22 cellular contexts compared by ENCODE assay signal in the genomic region with DNA sequence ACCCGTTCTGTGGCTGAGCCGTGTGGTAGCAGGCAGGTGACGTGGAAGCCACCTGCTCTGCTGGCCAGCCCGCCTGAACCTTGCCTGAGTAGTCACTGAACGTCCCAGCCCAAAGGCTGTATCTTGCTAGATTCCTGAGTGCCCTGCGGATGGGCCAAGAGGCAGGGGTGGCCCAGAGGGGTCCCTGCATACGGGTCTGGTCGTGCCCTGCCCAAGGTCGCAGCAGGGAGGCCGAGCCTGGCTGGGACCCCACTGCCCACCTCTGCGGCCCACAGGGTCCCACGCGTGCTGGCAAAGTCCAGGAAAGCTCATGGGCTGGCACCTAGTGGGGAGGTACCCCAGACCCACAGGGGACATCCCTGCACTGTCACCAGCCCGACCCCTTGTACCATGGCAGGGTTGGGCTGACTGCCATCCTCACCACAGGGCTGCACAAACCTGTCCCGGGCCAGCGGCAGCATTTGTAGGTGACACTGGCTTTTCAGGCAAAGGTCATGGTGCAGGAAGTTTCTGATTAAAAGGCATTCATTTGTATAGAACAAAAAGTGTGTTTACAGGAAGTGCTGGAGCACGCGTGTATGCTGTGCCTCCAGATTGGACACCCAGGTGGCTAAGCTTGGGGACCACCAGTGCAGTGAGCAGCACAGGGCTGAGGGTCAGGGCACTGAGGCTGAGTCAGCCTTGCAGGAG. TPM values are rescaled to one million over a fixed set of nuclear protein-coding genes. Genes with fewer than 3 reads are reported as not detected.
DNase-seq lines count a peak whose midpoint lies in the region; ATAC-seq, FAIRE-seq and TF ChIP-seq lines count a peak whose summit lies in the region.
"Had no signal": no experiment of that assay in that cellular context is flagged by ENCODE, and none has a peak within 500 bp of the region (broad histone marks: within the 10 kb centered on the region; RNA-seq: fewer than 3 reads in every experiment).

No MANE protein-coding gene starts in this region.

- H3K27me3 ChIP-seq in duodenal mucosa (ENCODE audit: control insufficient read depth in 1 of 2, insufficient read depth in 2 of 2, low read length in 2 of 2) = no peaks in the 10 kb centered on the region
- H3K27me3 ChIP-seq: upper lobe of right lung had no signal

- POLR2A ChIA-PET in naive thymus-derived CD8-positive, alpha-beta T cell (lab: Charles Lee) = no interaction called here

- TF ChIP-seq CTCF in C4-2B (conservative IDR thresholded peaks at IDR 0.05) (no peak), kidney (IDR thresholded peaks at IDR 0.05; ENCODE audit: borderline replicate concordance, extremely low read depth, insufficient read depth) (no peak)

- in situ Hi-C loops in G401 (cut with HindIII; ENCODE audit: low sequenced_read_pairs) = no loop called here

- H3K9me3 Mint-ChIP-seq in naive thymus-derived CD8-positive, alpha-beta T cell = no peaks in the 10 kb centered on the region
- H3K9me3 Mint-ChIP-seq: nephron progenitor cell; T-helper 1 cell treated with Interleukin-12 subunit alpha and Interleukin-12 subunit beta and Interleukin-4 antibody, amounts not matched to agents 30 μg/mL and 1 μg/mL, for 36 hours had no signal

- FAIRE-seq in kidney (lab: Jason Lieb, UNC) = no peak
- FAIRE-seq: D721Med, G401.6 had no signal

- H3K9ac ChIP-seq in duodenal mucosa (ENCODE audit: low read depth in 1 of 2, low read length in 2 of 2) (peak overlapping the region; percentile 15 to 38), kidney (ENCODE audit: low read length in 2 of 2) (no peak overlapping the region)

- peaks cover 0 to 9% (median 6%) of the 10 kb centered on the region in 4 donors for H3K4me1 Mint-ChIP-seq in naive thymus-derived CD8-positive, alpha-beta T cell

- ATAC-seq in naive thymus-derived CD8-positive, alpha-beta T cell = no peak
- ATAC-seq in GM21576 (IDR thresholded peaks at IDR 0.05; ENCODE audit: unreplicated experiment) = no peak
- ATAC-seq in GM18858 (IDR thresholded peaks at IDR 0.05; ENCODE audit: unreplicated experiment) = no peak
- ATAC-seq: gastroesophageal sphincter, upper lobe of right lung had no signal

- peak; percentile 48 for DNase-seq in G401 (ENCODE audit: low spot score)
- DNase-seq in naive thymus-derived CD8-positive, alpha-beta T cell = no peak
- no peak for DNase-seq in kidney
- DNase-seq: activated naive CD4-positive, alpha-beta T cell; activated T-cell treated with anti-CD3 and anti-CD28 coated beads for 4 hours; caudate nucleus; KG1; kidney glomerular epithelial cell; NCI-H748 treated with DMSO at 0.1 percent for 48 hours; nephron progenitor cell; SIG-M5; stimulated activated CD4-positive, alpha-beta T cell treated with anti-CD3 and anti-CD28 coated beads, Interleukin-4, amount 100 ng/mL, for 24 hours; upper lobe of right lung had no signal

- intact Hi-C loops in kidney (cut with DNase I) = loop anchor here (5.0 kb wide), 1 partner anchor 78 kb away; no protein-coding TSS in a partner anchor

- no peak overlapping the region for H3K4me3 Mint-ChIP-seq in naive thymus-derived CD8-positive, alpha-beta T cell
- H3K4me3 Mint-ChIP-seq: nephron progenitor cell; T-helper 1 cell treated with Interleukin-12 subunit alpha and Interleukin-12 subunit beta and Interleukin-4 antibody, amounts not matched to agents 30 μg/mL and 1 μg/mL, for 36 hours had no signal

- H3K27me3 Mint-ChIP-seq in naive thymus-derived CD8-positive, alpha-beta T cell = no peaks in the 10 kb centered on the region

- H3K9me3 ChIP-seq in duodenal mucosa (ENCODE audit: control insufficient read depth in 1 of 2, low read length in 2 of 2) (no peaks in the 10 kb centered on the region), kidney (ENCODE audit: control insufficient read depth in 1 of 2, low read length in 2 of 2) (no peaks in the 10 kb centered on the region)
- H3K9me3 ChIP-seq: gastroesophageal sphincter, upper lobe of right lung had no signal

- H3K36me3 Mint-ChIP-seq in naive thymus-derived CD8-positive, alpha-beta T cell = no peaks in the 10 kb centered on the region

- H3K36me3 ChIP-seq in duodenal mucosa (ENCODE audit: control insufficient read depth in 1 of 2, insufficient read depth in 2 of 2, low read length in 2 of 2) = peaks cover 13 to 33% of the 10 kb centered on the region in 2 donors
- no peaks in the 10 kb centered on the region for H3K36me3 ChIP-seq in kidney (ENCODE audit: control insufficient read depth in 1 of 2, insufficient read depth in 2 of 2, low read length in 2 of 2)
- H3K36me3 ChIP-seq: upper lobe of right lung had no signal

- H3K4me3 ChIP-seq in duodenal mucosa (ENCODE audit: low read depth in 1 of 2, low read length in 2 of 2) (no peak overlapping the region), kidney (ENCODE audit: low read length in 2 of 2) (no peak overlapping the region)
- H3K4me3 ChIP-seq: gastroesophageal sphincter, skin epidermis, upper lobe of right lung had no signal

- H3K4me1 ChIP-seq in duodenal mucosa (ENCODE audit: control insufficient read depth in 1 of 2, insufficient read depth in 2 of 2, low read length in 2 of 2) (peaks cover 31 to 40% of the 10 kb centered on the region in 2 donors), kidney (ENCODE audit: control insufficient read depth in 1 of 2, insufficient read depth in 1 of 2, low read depth in 1 of 2, low read length in 2 of 2) (peaks cover 3 to 15% of the 10 kb centered on the region in 2 donors)

- H3K27ac Mint-ChIP-seq in naive thymus-derived CD8-positive, alpha-beta T cell = peak overlapping the region in 6 of 10 donors; percentile 19 to 92 (median 56)
- H3K27ac Mint-ChIP-seq: nephron progenitor cell; T-helper 1 cell treated with Interleukin-12 subunit alpha and Interleukin-12 subunit beta and Interleukin-4 antibody, amounts not matched to agents 30 μg/mL and 1 μg/mL, for 36 hours had no signal

- H3K27ac ChIP-seq in C4-2B (peak overlapping the region; percentile 17; the same call in 1 of the 2 replicates), duodenal mucosa (ENCODE audit: low read depth, low read length) (peak overlapping the region; percentile 47), kidney (ENCODE audit: low read depth in 2 of 2, low read length in 2 of 2) (no peak overlapping the region)
- H3K27ac ChIP-seq: upper lobe of right lung had no signal

RNA-seq across cellular contexts. Expression of gene ZC3H18, which starts 45.1 kb away (rescaled TPM):
- 25.8 and 48.9 TPM in 2 replicates for total RNA-seq in G401 (2014; rRNA removed; shearing (Covaris generic))
- total RNA-seq in naive thymus-derived CD8-positive, alpha-beta T cell = 10 to 100 TPM; 78.7 to 81.2 TPM
- 10 to 100 TPM in 2 of 3 donors, 1 to 10 TPM in 1; 7.3 to 25.1 (median 15.9) TPM for polyA plus RNA-seq in naive thymus-derived CD8-positive, alpha-beta T cell
- 38.2 TPM for total RNA-seq in kidney
- polyA plus RNA-seq in kidney (ENCODE audit: insufficient read depth, low read depth, low replicate concordance) = 11.4 TPM

Comparison
In these comparisons a context has a peak if more than half of its experiments do, and no peak if none do; other contexts are left out.
1. H3K27ac ChIP-seq: peak in C4-2B (single experiment) and duodenal mucosa (single experiment); none in kidney (0 of 2).
2. H3K9ac ChIP-seq: peak in duodenal mucosa (2 of 2); none in kidney (0 of 2).